In the genomic region with DNA sequence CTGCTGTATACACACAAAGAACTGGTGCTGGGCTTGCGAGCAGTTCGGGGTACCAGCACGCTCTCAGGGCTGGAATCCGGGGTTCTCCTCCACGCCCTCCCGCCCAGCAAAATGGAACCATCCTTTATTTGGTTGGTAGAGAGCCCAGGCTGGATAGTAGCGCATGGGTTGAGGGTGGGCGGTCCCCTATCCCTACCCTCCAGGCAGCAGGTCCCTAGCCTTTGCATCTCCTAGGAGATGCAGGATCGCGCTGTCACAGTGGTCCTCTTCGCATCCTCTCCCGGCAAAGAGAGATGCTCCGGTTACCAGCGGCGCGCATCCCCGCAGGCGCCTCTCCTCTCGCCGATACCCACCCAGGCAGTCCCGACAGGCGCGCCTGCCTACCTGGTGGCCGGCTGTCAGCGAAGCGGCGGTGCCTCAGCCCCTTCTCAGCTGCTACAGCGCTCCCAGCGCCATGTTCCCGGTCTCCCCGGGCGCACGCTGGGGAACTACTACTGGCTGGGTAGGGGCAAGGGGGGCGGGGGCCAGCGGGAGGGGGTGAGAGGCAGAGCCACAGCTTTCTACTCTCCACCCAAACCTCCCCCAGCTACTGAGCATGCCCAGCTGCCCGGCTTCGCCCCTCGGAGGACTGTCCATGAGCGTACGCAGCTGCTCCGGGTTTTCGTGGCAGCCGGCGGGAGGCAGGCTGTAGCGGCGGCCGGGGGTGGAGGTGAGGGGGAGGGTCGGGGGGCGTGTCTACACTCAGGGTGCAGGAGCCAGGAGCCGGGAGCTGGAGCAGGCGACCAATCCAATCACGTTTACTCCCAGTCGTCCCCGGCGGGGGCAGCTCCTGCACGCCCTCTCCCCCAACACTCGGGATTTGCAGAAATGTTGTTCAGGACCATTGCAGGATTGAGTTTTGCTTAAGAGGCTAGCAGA, we compare ENCODE assay signal across 8 cellular contexts. TPM values are rescaled to one million over a fixed set of nuclear protein-coding genes. Genes with fewer than 3 reads are reported as not detected.
DNase-seq lines count a peak whose midpoint lies in the region; ATAC-seq lines count a peak whose summit lies in the region.

A gene (minus strand): TSS at position 699 of the 918 bp plus-strand sequence. CDS start 194,748 bp downstream, outside the sequence.

- H3K27ac ChIP-seq in iPS-18a (ENCODE audit: low read length): no peak within 1 kb of the TSS
- H3K27ac ChIP-seq in stomach smooth muscle (ENCODE audit: low read length): no peak within 1 kb of the TSS

- H3K4me3 Mint-ChIP-seq in activated T-cell treated with anti-CD3 and anti-CD28 coated beads, Interleukin-2, amount 50 U/mL, for 24 hours: no peak within 1 kb of the TSS

- peaks cover 32% of the 10 kb centered on the region for H3K27me3 Mint-ChIP-seq in activated T-cell treated with anti-CD3 and anti-CD28 coated beads, Interleukin-2, amount 50 U/mL, for 24 hours

- H3K27ac Mint-ChIP-seq in activated T-cell treated with anti-CD3 and anti-CD28 coated beads, Interleukin-2, amount 50 U/mL, for 24 hours: no peak within 1 kb of the TSS

- H3K9me3 ChIP-seq in iPS-18a (ENCODE audit: control insufficient read depth, low read depth, low read length) (no peaks in the 10 kb centered on the region), stomach smooth muscle (ENCODE audit: control insufficient read depth in 2 of 2, low read length in 2 of 2) (peaks cover 0 to 2% of the 10 kb centered on the region in 2 donors)

- peaks cover 7% of the 10 kb centered on the region for H3K9me3 Mint-ChIP-seq in activated T-cell treated with anti-CD3 and anti-CD28 coated beads, Interleukin-2, amount 50 U/mL, for 24 hours

- H3K9ac ChIP-seq in iPS-18a (ENCODE audit: low read length) (peak within 1 kb of the TSS; percentile 9), stomach smooth muscle (ENCODE audit: low read length in 2 of 2) (no peak within 1 kb of the TSS)

- no peaks in the 10 kb centered on the region for H3K36me3 ChIP-seq in iPS-18a (ENCODE audit: control insufficient read depth, low read depth, low read length)
- no peaks in the 10 kb centered on the region for H3K36me3 ChIP-seq in stomach smooth muscle (ENCODE audit: control insufficient read depth in 2 of 2, insufficient read depth in 2 of 2, low read length in 2 of 2)

- no peaks in the 10 kb centered on the region for H3K4me1 ChIP-seq in iPS-18a (ENCODE audit: control insufficient read depth, low read depth, low read length)
- H3K4me1 ChIP-seq in stomach smooth muscle (ENCODE audit: control insufficient read depth, insufficient read depth, low read length): peaks cover 7% of the 10 kb centered on the region

- no peak for ATAC-seq in HG02973 (IDR thresholded peaks at IDR 0.05; ENCODE audit: unreplicated experiment)

- DNase-seq in Caki2 (ENCODE audit: low read depth) (peak; percentile 72), NCI-H146 treated with DMSO at 0.1 percent for 48 hours (lab: John Stamatoyannopoulos, UW; ENCODE audit: unreplicated experiment) (peak; percentile 98), astrocyte of the hippocampus (ENCODE audit: low read depth, low spot score) (peak; percentile 87)
- no peak for DNase-seq in activated T-cell treated with anti-CD3 and anti-CD28 coated beads, Interleukin-2, amount 50 U/mL, for 24 hours
- no peak for DNase-seq in stimulated activated CD8-positive, alpha-beta memory T cell treated with anti-CD3 and anti-CD28 coated beads, Interleukin-4, amount 100 ng/mL, for 48 hours

- in situ Hi-C loops in Caki2 (cut with HindIII; ENCODE audit: low pct_unique_long_range_greater_than_20kb, low sequenced_read_pairs): no loop called here

- no peaks in the 10 kb centered on the region for H3K36me3 Mint-ChIP-seq in activated T-cell treated with anti-CD3 and anti-CD28 coated beads, Interleukin-2, amount 50 U/mL, for 24 hours (ENCODE audit: low read depth)

- H3K4me3 ChIP-seq in iPS-18a (ENCODE audit: low read length) (peak within 1 kb of the TSS; percentile 79), stomach smooth muscle (ENCODE audit: low read length in 2 of 2) (peak within 1 kb of the TSS; percentile 54 to 69)

- H3K4me1 Mint-ChIP-seq in activated T-cell treated with anti-CD3 and anti-CD28 coated beads, Interleukin-2, amount 50 U/mL, for 24 hours (ENCODE audit: low read depth): no peaks in the 10 kb centered on the region

- H3K27me3 ChIP-seq in iPS-18a (ENCODE audit: control insufficient read depth, insufficient read depth, low read length) (peaks cover 31% of the 10 kb centered on the region), stomach smooth muscle (ENCODE audit: control insufficient read depth in 1 of 2, insufficient read depth in 2 of 2, low read length in 2 of 2) (peaks cover 3 to 7% of the 10 kb centered on the region in 2 donors)

RNA-seq across cellular contexts. Expression of the gene that starts here (rescaled TPM):
- not detected in 2 replicates for total RNA-seq in Caki2 (2014; rRNA removed; shearing (Covaris generic); ENCODE audit: low replicate concordance)

Comparison
In these comparisons a context has a peak if more than half of its experiments do, and no peak if none do; other contexts are left out.
1. Peak in DNase-seq in Caki2; RNA of the gene not detected or under 1 TPM.
2. DNase-seq: peak in NCI-H146 treated with DMSO at 0.1 percent for 48 hours (single experiment) and astrocyte of the hippocampus (single experiment); none in activated T-cell treated with anti-CD3 and anti-CD28 coated beads, Interleukin-2, amount 50 U/mL, for 24 hours (single experiment) and stimulated activated CD8-positive, alpha-beta memory T cell treated with anti-CD3 and anti-CD28 coated beads, Interleukin-4, amount 100 ng/mL, for 48 hours (single experiment).